Comparison of ENCODE assay signal across 8 cellular contexts in genomic region chr2:27322766-27323591, GRCh38. TPM values are rescaled to one million over a fixed set of nuclear protein-coding genes. Genes with fewer than 3 reads are reported as not detected.
A peak's percentile ranks its signal among the peaks of the same experiment; 100 is the strongest.
DNase-seq lines count a peak whose midpoint lies in the region; TF ChIP-seq lines count a peak whose summit lies in the region.

Gene MPV17 (minus strand): TSS chr2:27323097. CDS start chr2:27322517, 580 bp downstream.

- peak; percentile 79 for TF ChIP-seq POLR2A in NB4 (IDR thresholded peaks at IDR 0.05; ENCODE audit: extremely low read depth, insufficient read length)

- H3K36me3 Mint-ChIP-seq in HFFc6 (ENCODE audit: low read depth) = peaks cover 10% of the 10 kb centered on the region; the same call in 1 of the 2 replicates

- DNase-seq in GM04504 (ENCODE audit: low read depth) = peak; percentile 78
- DNase-seq in HFFc6 = peak; percentile 87
- peak; percentile 94 for DNase-seq in NB4 (ENCODE audit: low read depth)
- DNase-seq in SK-N-SH = peak; percentile 98
- DNase-seq in activated naive CD4-positive, alpha-beta T cell treated with anti-CD3 and anti-CD28 coated beads, Interleukin-2, amount 50 U/mL, for 16 hours = peak; percentile 89
- DNase-seq in globus pallidus (ENCODE audit: low spot score) = peak; percentile 89
- peak in 55 of 56 donors; percentile 49 to 95 (median 85) for DNase-seq in nucleus accumbens (lab: John Stamatoyannopoulos, UW)
- peak; percentile 96 for DNase-seq in superior temporal gyrus (ENCODE audit: extremely low spot score)

- TF ChIP-seq CTCF in HFFc6 (IDR thresholded peaks at IDR 0.05) (no peak), NB4 (IDR thresholded peaks at IDR 0.05; ENCODE audit: low read depth, low read length) (no peak), SK-N-SH (IDR thresholded peaks at IDR 0.05) (no peak)

- H2AFZ ChIP-seq in SK-N-SH (ENCODE audit: low read depth) = peak within 1 kb of the TSS; percentile 68

- no peak for TF ChIP-seq RAD21 in SK-N-SH (IDR thresholded peaks at IDR 0.05; ENCODE audit: low read length)

- no peaks in the 10 kb centered on the region for H3K9me3 Mint-ChIP-seq in HFFc6

- CTCF ChIA-PET in SK-N-SH (lab: Yijun Ruan, JAX) = interaction anchor here (0.6 to 2.8 kb wide), 11 partner anchors 9 to 274 kb away, joined by 3 to 27 read pairs (median 4); partner anchors contain the start of gene EIF2B4

- H3K27me3 Mint-ChIP-seq in HFFc6 (ENCODE audit: insufficient read depth) = peaks cover 4% of the 10 kb centered on the region

- H3K9ac ChIP-seq in SK-N-SH = peak within 1 kb of the TSS; percentile 90

- H3K4me3 ChIP-seq in NB4 (ENCODE audit: low read depth, low read length) (peak within 1 kb of the TSS; percentile 97), SK-N-SH (ENCODE audit: low read depth in 2 of 2, low read length in 1 of 2) (peak within 1 kb of the TSS; percentile 76 to 93)

- H3K36me3 ChIP-seq in SK-N-SH (replicated peaks in 1 of 2; ENCODE audit: control insufficient read depth in 1 of 2, insufficient read depth in 2 of 2, low read length in 1 of 2) = peaks cover 3 to 22% of the 10 kb centered on the region in 2 experiments

- H3K4me3 Mint-ChIP-seq in HFFc6 = peak within 1 kb of the TSS; percentile 99

- H3K4me1 ChIP-seq in SK-N-SH (ENCODE audit: control insufficient read depth in 1 of 2, insufficient read depth in 2 of 2, low read depth in 1 of 2, low read length in 1 of 2) = peaks cover 9 to 23% of the 10 kb centered on the region in 2 experiments; a peak in 3 of 4 replicates

- H4K20me1 ChIP-seq in SK-N-SH (ENCODE audit: insufficient read depth) = no peaks in the 10 kb centered on the region

- 1% methylated on average over 29 of the region's 39 CpGs for WGBS in SK-N-SH (ENCODE audit: low lambda C conversion rate)

- H3K27ac Mint-ChIP-seq in HFFc6 = peak within 1 kb of the TSS; percentile 100

- no peaks in the 10 kb centered on the region for H3K9me2 ChIP-seq in SK-N-SH

- H3K4me2 ChIP-seq in SK-N-SH = peak within 1 kb of the TSS; percentile 93

- peaks cover 13% of the 10 kb centered on the region for H3F3A ChIP-seq in SK-N-SH (replicated peaks; ENCODE audit: insufficient read depth)

- H3K9me3 ChIP-seq in SK-N-SH = no peaks in the 10 kb centered on the region

- TF ChIP-seq EP300 in SK-N-SH (IDR thresholded peaks at IDR 0.05; ENCODE audit: borderline replicate concordance in 1 of 2, low read depth in 1 of 2, low read length in 1 of 2) = no peak

- peak within 1 kb of the TSS; percentile 90 to 98 for H3K27ac ChIP-seq in SK-N-SH (ENCODE audit: low read depth in 2 of 2, low read length in 1 of 2)

- peaks cover 28% of the 10 kb centered on the region; the same call in 1 of the 2 replicates for H3K79me2 ChIP-seq in SK-N-SH (ENCODE audit: insufficient read depth)

- peaks cover 33% of the 10 kb centered on the region for H3K4me1 Mint-ChIP-seq in HFFc6 (ENCODE audit: low read depth)

- H3K27me3 ChIP-seq in SK-N-SH (ENCODE audit: insufficient read depth) = no peaks in the 10 kb centered on the region

- POLR2A ChIA-PET in SK-N-SH (lab: Yijun Ruan, JAX) = interaction anchor here (0.6 to 2.8 kb wide), 17 partner anchors 8 to 251 kb away, joined by 3 to 16 read pairs (median 5); partner anchors contain the start of genes EIF2B4, GTF3C2, NRBP1 and OST4

TF ChIP-seq in SK-N-SH, 30 proteins besides CTCF, POLR2A, EP300 and RAD21:
- no peak for TF ChIP-seq EZH2phosphoT487 (IDR thresholded peaks at IDR 0.05; ENCODE audit: borderline replicate concordance, low read depth)
- TF ChIP-seq GATA2 (CRISPR knock-in tag; IDR thresholded peaks at IDR 0.05) = no peak
- TF ChIP-seq TCF12 (IDR thresholded peaks at IDR 0.05) = peak; percentile 16; the same call in 1 of the 2 replicates
- TF ChIP-seq SIN3A (IDR thresholded peaks at IDR 0.05; ENCODE audit: borderline replicate concordance, low read depth, low read length) = peak; percentile 91
- TF ChIP-seq GABPA (IDR thresholded peaks at IDR 0.05; ENCODE audit: low read depth) = peak; percentile 94
- peak; percentile 92 for TF ChIP-seq TAF1 (IDR thresholded peaks at IDR 0.05; ENCODE audit: borderline replicate concordance, low read depth, low read length)
- TF ChIP-seq CHD2 (IDR thresholded peaks at IDR 0.05; ENCODE audit: low read length, partially characterized antibody) = peak; percentile 88
- TF ChIP-seq YY1 (IDR thresholded peaks at IDR 0.05; ENCODE audit: low read depth) = peak; percentile 77
- no peak for TF ChIP-seq NRF1 (IDR thresholded peaks at IDR 0.05; ENCODE audit: low read depth, low read length)
- peak; percentile 97 for TF ChIP-seq USF1 (IDR thresholded peaks at IDR 0.05; ENCODE audit: borderline replicate concordance, low read depth)
- TF ChIP-seq, protein P1, sequence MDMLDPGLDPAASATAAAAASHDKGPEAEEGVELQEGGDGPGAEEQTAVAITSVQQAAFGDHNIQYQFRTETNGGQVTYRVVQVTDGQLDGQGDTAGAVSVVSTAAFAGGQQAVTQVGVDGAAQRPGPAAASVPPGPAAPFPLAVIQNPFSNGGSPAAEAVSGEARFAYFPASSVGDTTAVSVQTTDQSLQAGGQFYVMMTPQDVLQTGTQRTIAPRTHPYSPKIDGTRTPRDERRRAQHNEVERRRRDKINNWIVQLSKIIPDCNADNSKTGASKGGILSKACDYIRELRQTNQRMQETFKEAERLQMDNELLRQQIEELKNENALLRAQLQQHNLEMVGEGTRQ (IDR thresholded peaks at IDR 0.05; ENCODE audit: borderline replicate concordance, low read depth, low read length) = peak; percentile 82
- TF ChIP-seq, protein P2, sequence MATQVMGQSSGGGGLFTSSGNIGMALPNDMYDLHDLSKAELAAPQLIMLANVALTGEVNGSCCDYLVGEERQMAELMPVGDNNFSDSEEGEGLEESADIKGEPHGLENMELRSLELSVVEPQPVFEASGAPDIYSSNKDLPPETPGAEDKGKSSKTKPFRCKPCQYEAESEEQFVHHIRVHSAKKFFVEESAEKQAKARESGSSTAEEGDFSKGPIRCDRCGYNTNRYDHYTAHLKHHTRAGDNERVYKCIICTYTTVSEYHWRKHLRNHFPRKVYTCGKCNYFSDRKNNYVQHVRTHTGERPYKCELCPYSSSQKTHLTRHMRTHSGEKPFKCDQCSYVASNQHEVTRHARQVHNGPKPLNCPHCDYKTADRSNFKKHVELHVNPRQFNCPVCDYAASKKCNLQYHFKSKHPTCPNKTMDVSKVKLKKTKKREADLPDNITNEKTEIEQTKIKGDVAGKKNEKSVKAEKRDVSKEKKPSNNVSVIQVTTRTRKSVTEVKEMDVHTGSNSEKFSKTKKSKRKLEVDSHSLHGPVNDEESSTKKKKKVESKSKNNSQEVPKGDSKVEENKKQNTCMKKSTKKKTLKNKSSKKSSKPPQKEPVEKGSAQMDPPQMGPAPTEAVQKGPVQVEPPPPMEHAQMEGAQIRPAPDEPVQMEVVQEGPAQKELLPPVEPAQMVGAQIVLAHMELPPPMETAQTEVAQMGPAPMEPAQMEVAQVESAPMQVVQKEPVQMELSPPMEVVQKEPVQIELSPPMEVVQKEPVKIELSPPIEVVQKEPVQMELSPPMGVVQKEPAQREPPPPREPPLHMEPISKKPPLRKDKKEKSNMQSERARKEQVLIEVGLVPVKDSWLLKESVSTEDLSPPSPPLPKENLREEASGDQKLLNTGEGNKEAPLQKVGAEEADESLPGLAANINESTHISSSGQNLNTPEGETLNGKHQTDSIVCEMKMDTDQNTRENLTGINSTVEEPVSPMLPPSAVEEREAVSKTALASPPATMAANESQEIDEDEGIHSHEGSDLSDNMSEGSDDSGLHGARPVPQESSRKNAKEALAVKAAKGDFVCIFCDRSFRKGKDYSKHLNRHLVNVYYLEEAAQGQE (IDR thresholded peaks at IDR 0.05; ENCODE audit: low read depth, low read length) = no peak
- no peak; the same call in 1 of the 2 replicates for TF ChIP-seq RCOR1 (IDR thresholded peaks at IDR 0.05; ENCODE audit: low read length)
- peak; percentile 99 for TF ChIP-seq POLR2AphosphoS5 (IDR thresholded peaks at IDR 0.05; ENCODE audit: low read depth, low read length)
- TF ChIP-seq MXI1 (IDR thresholded peaks at IDR 0.05; ENCODE audit: low read depth, low read length) = peak; percentile 98
- TF ChIP-seq PBX3 (IDR thresholded peaks at IDR 0.05) = peak; percentile 84
- peak; percentile 3 for TF ChIP-seq JUND (IDR thresholded peaks at IDR 0.05)
- peak; percentile 98 for TF ChIP-seq MAX (IDR thresholded peaks at IDR 0.05; ENCODE audit: low read depth)

RNA-seq across cellular contexts. Expression of gene MPV17, which starts in this region (rescaled TPM):
- total RNA-seq in HFFc6 (2021; fragmentation: NEBNext Ultra II Directional; extraction: Animal tissue kit (Norgen Biotek cat#: 25700)) = 10 to 100 TPM; 72.5 to 89.8 (median 83.5) TPM
- polyA plus RNA-seq in SK-N-SH (2012; rRNA removed) = 255 and 265 TPM in 2 replicates
- 202 and 227 TPM in 2 replicates for polyA plus RNA-seq in SK-N-SH (2012; cell fraction: cytosol; rRNA removed)
- 276 and 373 TPM in 2 replicates for polyA plus RNA-seq in SK-N-SH (2012; cell fraction: nucleus; rRNA removed)

Comparison
In these comparisons a context has a peak if more than half of its experiments do, and no peak if none do; other contexts are left out.
1. Peak in every context shown above with its lines: DNase-seq, H3K4me3 ChIP-seq and H3K27ac ChIP-seq.